ENCODE assay signal across 21 cellular contexts in genomic region chr6:138052783-138053182, GRCh38.
"Had no signal": no experiment of that assay in that cellular context is flagged by ENCODE, and none has a peak within 500 bp of the region (broad histone marks: within the 10 kb centered on the region; RNA-seq: fewer than 3 reads in every experiment).

No MANE protein-coding gene starts in this region.

- H3K4me3 ChIP-seq: body of pancreas, colonic mucosa, neural progenitor cell, right atrium auricular region, suprapubic skin, transverse colon had no signal

- H3K36me3 Mint-ChIP-seq: activated CD8-positive, alpha-beta memory T cell treated with anti-CD3 and anti-CD28 coated beads, Interleukin-2, amount 10 ng/mL, durations not matched to agents 7 days and 5 days; activated naive CD8-positive, alpha-beta T cell treated with anti-CD3 and anti-CD28 coated beads for 36 hours; neural progenitor cell had no signal

- H3K36me3 ChIP-seq: colonic mucosa, neural progenitor cell, right atrium auricular region, suprapubic skin, transverse colon had no signal

- H3K4me1 ChIP-seq: body of pancreas, colonic mucosa, neural progenitor cell, right atrium auricular region, suprapubic skin, transverse colon had no signal

- ATAC-seq: activated CD8-positive, alpha-beta memory T cell treated with anti-CD3 and anti-CD28 coated beads, Interleukin-2, amount 10 ng/mL, durations not matched to agents 7 days and 5 days; body of pancreas; left cardiac atrium; naive thymus-derived CD4-positive, alpha-beta T cell had no signal

- DNase-seq: activated B cell treated with CpG ODN at 0.5 μM for 24 hours; activated CD4-positive, alpha-beta memory T cell treated with anti-CD3 and anti-CD28 coated beads, Interleukin-2, amount 10 ng/mL, durations not matched to agents 7 days and 5 days; activated CD4-positive, alpha-beta T cell treated with anti-CD3 and anti-CD28 coated beads for 48 hours; activated CD8-positive, alpha-beta memory T cell treated with anti-CD3 and anti-CD28 coated beads, Interleukin-2, amount 10 ng/mL, durations not matched to agents 7 days and 5 days; activated naive CD8-positive, alpha-beta T cell treated with anti-CD3 and anti-CD28 coated beads for 36 hours; body of pancreas; caudate nucleus; colonic mucosa; endodermal cell; left cardiac atrium; mesendoderm; naive thymus-derived CD4-positive, alpha-beta T cell; stimulated activated CD4-positive, alpha-beta T cell treated with anti-CD3 and anti-CD28 coated beads, Interleukin-12 subunit alpha, Interleukin-12 subunit beta, amount 100 ng/mL, for 4 hours; stimulated activated CD4-positive, alpha-beta T cell treated with anti-CD3 and anti-CD28 coated beads, Interleukin-1b, Interleukin-23, amount 100 ng/mL, for 48 hours; stimulated activated CD8-positive, alpha-beta memory T cell treated with anti-CD3 and anti-CD28 coated beads, Interleukin-4, amount 100 ng/mL, for 48 hours; transverse colon had no signal

- H3K4me3 Mint-ChIP-seq: activated B cell treated with CpG ODN at 0.5 μM for 24 hours; activated CD4-positive, alpha-beta memory T cell treated with anti-CD3 and anti-CD28 coated beads, Interleukin-2, amount 10 ng/mL, durations not matched to agents 7 days and 5 days; activated CD8-positive, alpha-beta memory T cell treated with anti-CD3 and anti-CD28 coated beads, Interleukin-2, amount 10 ng/mL, durations not matched to agents 7 days and 5 days; activated naive CD8-positive, alpha-beta T cell treated with anti-CD3 and anti-CD28 coated beads for 36 hours; endodermal cell; naive thymus-derived CD4-positive, alpha-beta T cell; neural progenitor cell; stimulated activated naive CD8-positive, alpha-beta T cell treated with anti-CD3 and anti-CD28 coated beads, Interleukin-15, Interleukin-2, amounts not matched to agents 100 ng/mL and 50 ng/mL, for 24 hours had no signal

- H3K27me3 ChIP-seq: body of pancreas, colonic mucosa, neural progenitor cell, right atrium auricular region, transverse colon had no signal

- H3K4me2 ChIP-seq: neural progenitor cell had no signal

- H2AFZ ChIP-seq: neural progenitor cell had no signal

- H3K27ac ChIP-seq: body of pancreas, colonic mucosa, neural progenitor cell, right atrium auricular region, suprapubic skin, transverse colon had no signal

- H3K9me3 ChIP-seq: body of pancreas, colonic mucosa had no signal

- H3K4me1 Mint-ChIP-seq: activated B cell treated with CpG ODN at 0.5 μM for 24 hours; activated CD4-positive, alpha-beta memory T cell treated with anti-CD3 and anti-CD28 coated beads, Interleukin-2, amount 10 ng/mL, durations not matched to agents 7 days and 5 days; activated CD8-positive, alpha-beta memory T cell treated with anti-CD3 and anti-CD28 coated beads, Interleukin-2, amount 10 ng/mL, durations not matched to agents 7 days and 5 days; activated naive CD8-positive, alpha-beta T cell treated with anti-CD3 and anti-CD28 coated beads for 36 hours; endodermal cell had no signal

- H3K27ac Mint-ChIP-seq: activated B cell treated with CpG ODN at 0.5 μM for 24 hours; activated CD4-positive, alpha-beta memory T cell treated with anti-CD3 and anti-CD28 coated beads, Interleukin-2, amount 10 ng/mL, durations not matched to agents 7 days and 5 days; activated CD8-positive, alpha-beta memory T cell treated with anti-CD3 and anti-CD28 coated beads, Interleukin-2, amount 10 ng/mL, durations not matched to agents 7 days and 5 days; activated naive CD8-positive, alpha-beta T cell treated with anti-CD3 and anti-CD28 coated beads for 36 hours; endodermal cell; naive thymus-derived CD4-positive, alpha-beta T cell; neural progenitor cell; progenitor cell of endocrine pancreas; stimulated activated naive CD8-positive, alpha-beta T cell treated with anti-CD3 and anti-CD28 coated beads, Interleukin-15, Interleukin-2, amounts not matched to agents 100 ng/mL and 50 ng/mL, for 24 hours had no signal
